Comparison of ENCODE assay signal across 10 cellular contexts in the genomic region with DNA sequence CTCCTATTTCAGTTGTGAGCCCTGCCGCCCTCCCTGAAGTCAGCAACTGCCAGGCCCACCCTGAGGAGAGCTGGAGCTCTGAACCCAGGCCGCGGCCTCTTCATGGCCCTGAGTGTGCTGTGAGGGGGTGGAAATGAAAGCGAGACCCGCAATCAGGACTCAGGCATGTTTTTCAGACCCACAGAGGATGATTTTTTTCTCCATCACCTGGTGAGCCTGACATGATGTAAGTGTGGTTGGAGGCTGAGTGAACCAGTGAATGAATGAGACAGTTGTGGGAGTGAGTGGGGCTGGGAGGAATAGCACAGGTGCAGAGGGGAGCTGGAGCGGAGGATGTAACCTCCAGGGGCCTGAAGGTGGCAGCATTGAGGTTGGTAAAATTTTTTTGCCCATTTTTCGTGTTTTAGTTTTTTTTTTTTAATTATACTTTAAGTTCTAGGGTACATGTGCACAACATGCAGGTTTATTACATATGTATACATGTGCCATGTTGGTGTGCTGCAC. TPM values are rescaled to one million over a fixed set of nuclear protein-coding genes. Genes with fewer than 3 reads are reported as not detected.
A peak's percentile ranks its signal among the peaks of the same experiment; 100 is the strongest.
DNase-seq lines count a peak whose midpoint lies in the region; ATAC-seq, FAIRE-seq and TF ChIP-seq lines count a peak whose summit lies in the region.
"Had no signal": no experiment of that assay in that cellular context is flagged by ENCODE, and none has a peak within 500 bp of the region (broad histone marks: within the 10 kb centered on the region; RNA-seq: fewer than 3 reads in every experiment).

No MANE protein-coding gene starts in this region.

- peak; percentile 11 for DNase-seq in NCI-H1694 (lab: John Stamatoyannopoulos, UW)
- no peak for DNase-seq in NCI-H1694 treated with DMSO at 0.1 percent for 48 hours (lab: John Stamatoyannopoulos, UW)
- DNase-seq in activated CD8-positive, alpha-beta memory T cell treated with anti-CD3 and anti-CD28 coated beads, Interleukin-2, amount 10 ng/mL, durations not matched to agents 7 days and 5 days = peak; percentile 51
- no peak for DNase-seq in kidney
- DNase-seq in NK-92 treated with Interleukin-12 subunit alpha and Interleukin-12 subunit beta, amount 100 ng/mL, for 24 hours (lab: John Stamatoyannopoulos, UW) = no peak
- no peak for DNase-seq in NCI-H2081 treated with DMSO at 0.1 percent for 48 hours (lab: John Stamatoyannopoulos, UW)
- DNase-seq: activated B cell treated with CpG ODN at 0.5 μM for 24 hours had no signal

- peaks cover 40% of the 10 kb centered on the region for H3K27me3 ChIP-seq in KMS-11 (ENCODE audit: insufficient read depth, low read depth)

- TF ChIP-seq CTCF in KMS-11 (conservative IDR thresholded peaks at IDR 0.05; ENCODE audit: low read depth, low read length) (peak; percentile 66), kidney (IDR thresholded peaks at IDR 0.05; ENCODE audit: borderline replicate concordance, extremely low read depth, insufficient read depth) (peak; percentile 30)

- H3K4me3 Mint-ChIP-seq in activated CD8-positive, alpha-beta memory T cell treated with anti-CD3 and anti-CD28 coated beads, Interleukin-2, amount 10 ng/mL, durations not matched to agents 7 days and 5 days = no peak overlapping the region

- CTCF ChIA-PET in activated CD8-positive, alpha-beta memory T cell treated with anti-CD3 and anti-CD28 coated beads, Interleukin-2, amount 10 ng/mL, durations not matched to agents 7 days and 5 days (lab: Charles Lee) = interaction anchor here (0.6 to 2.2 kb wide), 8 partner anchors 10 to 136 kb away, joined by 3 to 13 read pairs (median 4); no protein-coding TSS in a partner anchor

- peaks cover 4% of the 10 kb centered on the region for H3K36me3 Mint-ChIP-seq in activated CD8-positive, alpha-beta memory T cell treated with anti-CD3 and anti-CD28 coated beads, Interleukin-2, amount 10 ng/mL, durations not matched to agents 7 days and 5 days

- H3K4me3 ChIP-seq in KMS-11 (IDR thresholded peaks at IDR 0.05; ENCODE audit: insufficient read depth, low read depth, low read length) (no peak overlapping the region), kidney (ENCODE audit: low read length in 2 of 2) (no peak overlapping the region)
- H3K4me3 ChIP-seq: BLaER1 treated with 17β-estradiol and CSF1 and Interleukin-3, amounts not matched to agents 10 nM and 100 nM had no signal

- H3K4me1 Mint-ChIP-seq in activated CD8-positive, alpha-beta memory T cell treated with anti-CD3 and anti-CD28 coated beads, Interleukin-2, amount 10 ng/mL, durations not matched to agents 7 days and 5 days = peaks cover 36% of the 10 kb centered on the region

- intact Hi-C loops in kidney (cut with DNase I) = loop anchor here (5.0 kb wide), 1 partner anchor 70 kb away; no protein-coding TSS in a partner anchor

- no peak for FAIRE-seq in kidney (lab: Jason Lieb, UNC)

- H3K27ac Mint-ChIP-seq in activated CD8-positive, alpha-beta memory T cell treated with anti-CD3 and anti-CD28 coated beads, Interleukin-2, amount 10 ng/mL, durations not matched to agents 7 days and 5 days = no peak overlapping the region
- H3K27ac Mint-ChIP-seq: activated B cell treated with CpG ODN at 0.5 μM for 24 hours had no signal

- H3K27ac ChIP-seq in KMS-11 (no peak overlapping the region), kidney (ENCODE audit: low read depth in 2 of 2, low read length in 2 of 2) (no peak overlapping the region)
- H3K27ac ChIP-seq: BLaER1 treated with 17β-estradiol and CSF1 and Interleukin-3, amounts not matched to agents 10 nM and 100 nM had no signal

- no peaks in the 10 kb centered on the region for H4K20me1 ChIP-seq in KMS-11 (ENCODE audit: insufficient read depth)

- no peak for ATAC-seq in activated CD8-positive, alpha-beta memory T cell treated with anti-CD3 and anti-CD28 coated beads, Interleukin-2, amount 10 ng/mL, durations not matched to agents 7 days and 5 days
- ATAC-seq in HG02623 (IDR thresholded peaks at IDR 0.05; ENCODE audit: unreplicated experiment) = no peak

- H3K27me3 Mint-ChIP-seq in activated CD8-positive, alpha-beta memory T cell treated with anti-CD3 and anti-CD28 coated beads, Interleukin-2, amount 10 ng/mL, durations not matched to agents 7 days and 5 days = peaks cover 44% of the 10 kb centered on the region

- no peaks in the 10 kb centered on the region for H3K79me2 ChIP-seq in KMS-11 (ENCODE audit: insufficient read depth, low read depth)

- H3K9ac ChIP-seq in KMS-11 (no peak overlapping the region), kidney (ENCODE audit: low read length in 2 of 2) (no peak overlapping the region)
- H3K9ac ChIP-seq: BLaER1 treated with 17β-estradiol and CSF1 and Interleukin-3, amounts not matched to agents 10 nM and 100 nM had no signal

- H3K4me1 ChIP-seq in KMS-11 (ENCODE audit: low read depth, poor library complexity, severe bottlenecking) (peaks cover 47% of the 10 kb centered on the region), kidney (ENCODE audit: control insufficient read depth in 1 of 2, insufficient read depth in 1 of 2, low read depth in 1 of 2, low read length in 2 of 2) (peaks cover 0 to 6% of the 10 kb centered on the region in 2 donors)

- peak overlapping the region; percentile 22; the same call in 1 of the 2 replicates for H3K4me2 ChIP-seq in KMS-11
- H3K4me2 ChIP-seq: BLaER1 treated with 17β-estradiol and CSF1 and Interleukin-3, amounts not matched to agents 10 nM and 100 nM had no signal

- H3K9me3 Mint-ChIP-seq in activated CD8-positive, alpha-beta memory T cell treated with anti-CD3 and anti-CD28 coated beads, Interleukin-2, amount 10 ng/mL, durations not matched to agents 7 days and 5 days (ENCODE audit: low read depth) = no peaks in the 10 kb centered on the region
- H3K9me3 Mint-ChIP-seq: activated B cell treated with CpG ODN at 0.5 μM for 24 hours had no signal

- H3K9me3 ChIP-seq in kidney (ENCODE audit: control insufficient read depth in 1 of 2, low read length in 2 of 2) = no peaks in the 10 kb centered on the region

- H3K36me3 ChIP-seq in KMS-11 (ENCODE audit: insufficient read depth) (no peaks in the 10 kb centered on the region), kidney (ENCODE audit: control insufficient read depth in 1 of 2, insufficient read depth in 2 of 2, low read length in 2 of 2) (no peaks in the 10 kb centered on the region)
- H3K36me3 ChIP-seq: BLaER1 treated with 17β-estradiol and CSF1 and Interleukin-3, amounts not matched to agents 10 nM and 100 nM had no signal

- 0 out of 2 replicates have a peak overlapping the region, but pooled peaks have one; percentile 14 for H2AFZ ChIP-seq in KMS-11 (ENCODE audit: low read depth)

RNA-seq across cellular contexts. Expression of gene RAET1L, which starts 18.3 kb away (rescaled TPM):
- not detected for total RNA-seq in activated CD8-positive, alpha-beta memory T cell treated with anti-CD3 and anti-CD28 coated beads, Interleukin-2, amount 10 ng/mL, durations not matched to agents 7 days and 5 days
- 3.3 TPM for total RNA-seq in kidney
- not detected for polyA plus RNA-seq in kidney (ENCODE audit: insufficient read depth, low read depth, low replicate concordance)
- total RNA-seq: activated B cell treated with CpG ODN at 0.5 μM for 24 hours had no signal

RNA-seq across cellular contexts. Expression of gene ULBP1, which starts 43.3 kb away (rescaled TPM):
- total RNA-seq in activated CD8-positive, alpha-beta memory T cell treated with anti-CD3 and anti-CD28 coated beads, Interleukin-2, amount 10 ng/mL, durations not matched to agents 7 days and 5 days = 1 to 10 TPM in 1 of 2 experiments, under 1 TPM in 1; 0.82 to 1.2 TPM
- 0.72 TPM for total RNA-seq in kidney
- 0.47 TPM for polyA plus RNA-seq in kidney (ENCODE audit: insufficient read depth, low read depth, low replicate concordance)

Comparison
In these comparisons a context has a peak if more than half of its experiments do, and no peak if none do; other contexts are left out.
1. DNase-seq: peak in NCI-H1694 (single experiment) and activated CD8-positive, alpha-beta memory T cell treated with anti-CD3 and anti-CD28 coated beads, Interleukin-2, amount 10 ng/mL, durations not matched to agents 7 days and 5 days (single experiment); none in NCI-H1694 treated with DMSO at 0.1 percent for 48 hours (single experiment), kidney (single experiment), NK-92 treated with Interleukin-12 subunit alpha and Interleukin-12 subunit beta, amount 100 ng/mL, for 24 hours (single experiment) and NCI-H2081 treated with DMSO at 0.1 percent for 48 hours (single experiment).